In the genomic region with DNA sequence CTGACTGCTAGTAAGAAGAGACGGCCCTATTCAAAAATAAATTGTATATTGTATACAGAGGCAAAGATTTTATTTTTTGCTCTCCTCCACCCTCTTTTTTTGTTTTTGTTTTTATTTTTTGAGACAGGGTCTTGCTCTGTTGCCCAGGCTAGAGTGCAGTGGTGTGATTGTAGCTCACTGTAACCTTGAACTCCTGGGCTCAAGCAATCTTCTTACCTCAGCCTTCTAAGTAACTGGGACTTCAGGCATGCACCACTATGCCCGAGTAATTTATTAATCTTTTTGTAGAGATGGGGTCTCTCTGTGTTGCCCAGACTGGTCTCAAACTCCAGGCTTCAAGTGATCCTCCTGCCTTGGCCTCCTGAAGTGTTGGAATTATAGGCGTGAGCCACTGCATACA, we compare ENCODE assay signal across 20 cellular contexts.
"Had no signal": no experiment of that assay in that cellular context is flagged by ENCODE, and none has a peak within 500 bp of the region (broad histone marks: within the 10 kb centered on the region; RNA-seq: fewer than 3 reads in every experiment).

No MANE protein-coding gene starts in this region.

- H3K9me3 ChIP-seq: gastrocnemius medialis, heart right ventricle, sigmoid colon, spleen, stomach, thoracic aorta had no signal

- H3K36me3 Mint-ChIP-seq: naive thymus-derived CD8-positive, alpha-beta T cell; T-cell had no signal

- H3K27ac ChIP-seq: gastrocnemius medialis, sigmoid colon, spleen, thoracic aorta had no signal

- DNase-seq: activated CD4-positive, alpha-beta T cell treated with anti-CD3 and anti-CD28 coated beads for 1 hour; activated CD4-positive, alpha-beta T cell treated with anti-CD3 and anti-CD28 coated beads, Interleukin-2, amount 50 U/mL, for 4 hours; activated naive CD4-positive, alpha-beta T cell treated with anti-CD3 and anti-CD28 coated beads for 36 hours; activated naive CD8-positive, alpha-beta T cell treated with anti-CD3 and anti-CD28 coated beads, Interleukin-2, amount 50 U/mL, for 24 hours; aorta; dorsolateral prefrontal cortex; erythroblast; gastrocnemius medialis; heart right ventricle; left colon; naive thymus-derived CD8-positive, alpha-beta T cell; occipital lobe; sigmoid colon; spleen; stomach; T-cell; T1000 had no signal

- H3K27me3 ChIP-seq: dorsolateral prefrontal cortex, gastrocnemius medialis, heart right ventricle, sigmoid colon, spleen, stomach had no signal

- H3K9me3 Mint-ChIP-seq: activated naive CD4-positive, alpha-beta T cell treated with anti-CD3 and anti-CD28 coated beads for 36 hours; activated naive CD8-positive, alpha-beta T cell treated with anti-CD3 and anti-CD28 coated beads, Interleukin-2, amount 50 U/mL, for 24 hours; activated T-helper 2 cell treated with anti-CD3 and anti-CD28 coated beads, Interferon-gamma antibody, Interleukin-2, Interleukin-4, amounts not matched to agents 10 μg/mL and 5 μg/mL and 100 μg/mL, durations not matched to agents 14 hours and 24 hours and 36 hours; naive thymus-derived CD8-positive, alpha-beta T cell; T-cell had no signal

- ATAC-seq: activated naive CD8-positive, alpha-beta T cell treated with anti-CD3 and anti-CD28 coated beads, Interleukin-2, amount 50 U/mL, for 24 hours; gastrocnemius medialis; heart right ventricle; left colon; naive thymus-derived CD8-positive, alpha-beta T cell; T-cell had no signal

- H3K27ac Mint-ChIP-seq: activated naive CD4-positive, alpha-beta T cell treated with anti-CD3 and anti-CD28 coated beads for 36 hours; activated naive CD8-positive, alpha-beta T cell treated with anti-CD3 and anti-CD28 coated beads, Interleukin-2, amount 50 U/mL, for 24 hours; activated T-helper 2 cell treated with anti-CD3 and anti-CD28 coated beads, Interferon-gamma antibody, Interleukin-2, Interleukin-4, amounts not matched to agents 10 μg/mL and 5 μg/mL and 100 μg/mL, durations not matched to agents 14 hours and 24 hours and 36 hours; T-cell had no signal

- H3K4me3 ChIP-seq: dorsolateral prefrontal cortex, gastrocnemius medialis, heart right ventricle, lung, sigmoid colon, spleen, stomach, thoracic aorta had no signal

- H3K4me1 Mint-ChIP-seq: activated naive CD8-positive, alpha-beta T cell treated with anti-CD3 and anti-CD28 coated beads, Interleukin-2, amount 50 U/mL, for 24 hours; naive thymus-derived CD8-positive, alpha-beta T cell; T-cell had no signal

- H3K4me3 Mint-ChIP-seq: activated naive CD4-positive, alpha-beta T cell treated with anti-CD3 and anti-CD28 coated beads for 36 hours; activated naive CD8-positive, alpha-beta T cell treated with anti-CD3 and anti-CD28 coated beads, Interleukin-2, amount 50 U/mL, for 24 hours; naive thymus-derived CD8-positive, alpha-beta T cell; T-cell had no signal
